In the genomic region with DNA sequence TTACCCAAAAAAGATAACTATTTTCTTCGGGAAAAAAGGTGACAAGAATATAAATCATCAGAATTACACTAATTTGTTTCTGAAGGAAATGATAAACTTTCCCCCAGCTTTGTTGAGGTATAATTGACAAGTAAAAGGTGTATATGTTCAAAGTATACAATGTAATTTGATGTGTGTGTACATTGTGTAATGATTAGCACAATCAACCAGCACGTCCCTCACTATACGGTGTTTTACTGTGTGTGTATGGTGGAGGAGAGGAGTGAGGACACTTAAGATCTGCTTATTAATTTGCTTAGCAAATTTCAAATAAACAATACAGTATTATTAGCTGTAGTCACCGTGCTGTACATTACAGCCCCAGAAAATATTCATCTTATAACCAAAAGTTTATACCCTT, we compare ENCODE assay signal across 33 cellular contexts.
"Had no signal": no experiment of that assay in that cellular context is flagged by ENCODE, and none has a peak within 500 bp of the region (broad histone marks: within the 10 kb centered on the region; RNA-seq: fewer than 3 reads in every experiment).

No MANE protein-coding gene starts in this region.

- H3K27ac Mint-ChIP-seq: activated B cell treated with CpG ODN at 0.5 μM for 24 hours; activated CD4-positive, alpha-beta memory T cell treated with anti-CD3 and anti-CD28 coated beads for 36 hours; activated CD4-positive, alpha-beta T cell treated with anti-CD3 and anti-CD28 coated beads, Interleukin-2, amount 10 ng/mL, durations not matched to agents 24 days and 14 days; activated CD8-positive, alpha-beta T cell treated with anti-CD3 and anti-CD28 coated beads for 36 hours; activated naive CD4-positive, alpha-beta T cell treated with anti-CD3 and anti-CD28 coated beads for 36 hours; activated naive CD8-positive, alpha-beta T cell treated with anti-CD3 and anti-CD28 coated beads for 36 hours; activated T-cell treated with anti-CD3 and anti-CD28 coated beads, Interleukin-2, amount 50 U/mL, for 72 hours; activated T-helper 1 cell treated with anti-CD3 and anti-CD28 coated beads, Interleukin-12 subunit alpha, Interleukin-12 subunit beta, Interleukin-2, Interleukin-4 antibody, amounts not matched to agents 30 ng/mL and 10 ng/mL and 1 ng/mL, durations not matched to agents 14 hours and 24 hours and 36 hours; activated T-helper 17 cell treated with anti-CD3 and anti-CD28 coated beads, Interleukin-2, amount 50 U/mL, for 72 hours; T-cell; T-helper 17 cell had no signal

- H3K27me3 ChIP-seq: adrenal gland, cardiac muscle cell had no signal

- H3K27me3 Mint-ChIP-seq: activated B cell treated with CpG ODN at 0.5 μM for 24 hours; activated CD4-positive, alpha-beta memory T cell treated with anti-CD3 and anti-CD28 coated beads for 36 hours; activated CD4-positive, alpha-beta T cell treated with anti-CD3 and anti-CD28 coated beads, Interleukin-2, amount 10 ng/mL, durations not matched to agents 24 days and 14 days; activated CD8-positive, alpha-beta T cell treated with anti-CD3 and anti-CD28 coated beads for 36 hours; activated naive CD8-positive, alpha-beta T cell treated with anti-CD3 and anti-CD28 coated beads for 36 hours; activated T-helper 17 cell treated with anti-CD3 and anti-CD28 coated beads, Interleukin-2, amount 50 U/mL, for 72 hours; central memory CD8-positive, alpha-beta T cell; T-cell; T-helper 17 cell had no signal

- H3K36me3 ChIP-seq: adrenal gland, cardiac muscle cell had no signal

- H3K4me3 ChIP-seq: adrenal gland, cardiac muscle cell had no signal

- H3K36me3 Mint-ChIP-seq: activated naive CD4-positive, alpha-beta T cell treated with anti-CD3 and anti-CD28 coated beads, Interleukin-2, amount 50 U/mL, for 72 hours had no signal

- H3K27ac ChIP-seq: adrenal gland, cardiac muscle cell, VCaP had no signal

- H3K9me3 Mint-ChIP-seq: activated B cell treated with CpG ODN at 0.5 μM for 24 hours; activated CD4-positive, alpha-beta memory T cell treated with anti-CD3 and anti-CD28 coated beads for 36 hours; activated CD4-positive, alpha-beta T cell treated with anti-CD3 and anti-CD28 coated beads, Interleukin-2, amount 10 ng/mL, durations not matched to agents 24 days and 14 days; activated CD8-positive, alpha-beta T cell treated with anti-CD3 and anti-CD28 coated beads for 36 hours; activated naive CD4-positive, alpha-beta T cell treated with anti-CD3 and anti-CD28 coated beads for 36 hours; activated naive CD4-positive, alpha-beta T cell treated with anti-CD3 and anti-CD28 coated beads, Interleukin-2, amount 50 U/mL, for 72 hours; activated naive CD8-positive, alpha-beta T cell treated with anti-CD3 and anti-CD28 coated beads for 36 hours; activated T-cell treated with anti-CD3 and anti-CD28 coated beads, Interleukin-2, amount 50 U/mL, for 4 hours; activated T-cell treated with anti-CD3 and anti-CD28 coated beads, Interleukin-2, amount 50 U/mL, for 72 hours; activated T-helper 1 cell treated with anti-CD3 and anti-CD28 coated beads, Interleukin-12 subunit alpha, Interleukin-12 subunit beta, Interleukin-2, Interleukin-4 antibody, amounts not matched to agents 30 ng/mL and 10 ng/mL and 1 ng/mL, durations not matched to agents 14 hours and 24 hours and 36 hours; activated T-helper 17 cell treated with anti-CD3 and anti-CD28 coated beads, Interleukin-2, amount 50 U/mL, for 72 hours; brain; central memory CD8-positive, alpha-beta T cell; T-cell had no signal

- DNase-seq: activated B cell treated with CpG ODN at 0.5 μM for 24 hours; activated CD4-positive, alpha-beta memory T cell treated with anti-CD3 and anti-CD28 coated beads for 36 hours; activated CD4-positive, alpha-beta T cell treated with anti-CD3 and anti-CD28 coated beads for 4 hours; activated CD4-positive, alpha-beta T cell treated with anti-CD3 and anti-CD28 coated beads, Interleukin-2, amount 10 ng/mL, durations not matched to agents 24 days and 14 days; activated CD4-positive, alpha-beta T cell treated with anti-CD3 and anti-CD28 coated beads, Interleukin-2, amount 50 U/mL, for 1 hour; activated CD4-positive, alpha-beta T cell treated with anti-CD3 and anti-CD28 coated beads, Interleukin-2, amount 50 U/mL, for 4 hours; activated CD4-positive, CD25-positive, alpha-beta regulatory T cell treated with anti-CD3 and anti-CD28 coated beads, Interleukin-2, amount 50 U/mL, for 72 hours; activated CD8-positive, alpha-beta memory T cell treated with anti-CD3 and anti-CD28 coated beads, Interleukin-2, amount 50 U/mL, for 4 hours; activated CD8-positive, alpha-beta T cell treated with anti-CD3 and anti-CD28 coated beads for 36 hours; activated effector memory CD4-positive, alpha-beta T cell treated with anti-CD3 and anti-CD28 coated beads, Interleukin-2, amount 50 U/mL, for 16 hours; activated gamma-delta T cell treated with Interleukin-2 at 50 U/mL for 16 hours; activated naive CD4-positive, alpha-beta T cell; activated naive CD4-positive, alpha-beta T cell treated with anti-CD3 and anti-CD28 coated beads for 36 hours; activated naive CD4-positive, alpha-beta T cell treated with anti-CD3 and anti-CD28 coated beads, Interleukin-2, amount 50 U/mL, for 16 hours; activated naive CD8-positive, alpha-beta T cell treated with anti-CD3 and anti-CD28 coated beads for 36 hours; activated T-cell treated with anti-CD3 and anti-CD28 coated beads for 4 hours; activated T-cell treated with anti-CD3 and anti-CD28 coated beads, Interleukin-2, amount 50 U/mL, for 1 hour; activated T-cell treated with anti-CD3 and anti-CD28 coated beads, Interleukin-2, amount 50 U/mL, for 4 hours; activated T-cell treated with anti-CD3 and anti-CD28 coated beads, Interleukin-2, amount 50 U/mL, for 72 hours; adrenal gland; amniotic stem cell; aorta; caudate nucleus; cerebellar nuclear complex; T-cell; T-helper 17 cell had no signal

- ATAC-seq: activated CD8-positive, alpha-beta T cell treated with anti-CD3 and anti-CD28 coated beads for 36 hours; activated naive CD4-positive, alpha-beta T cell treated with anti-CD3 and anti-CD28 coated beads, Interleukin-2, amount 50 U/mL, for 72 hours; activated T-cell treated with anti-CD3 and anti-CD28 coated beads, Interleukin-2, amount 50 U/mL, for 4 hours; activated T-cell treated with anti-CD3 and anti-CD28 coated beads, Interleukin-2, amount 50 U/mL, for 72 hours; activated T-helper 17 cell treated with anti-CD3 and anti-CD28 coated beads, Interleukin-2, amount 50 U/mL, for 72 hours; T-cell; T-helper 17 cell had no signal

- H3K9me3 ChIP-seq: adrenal gland had no signal

- H3K4me3 Mint-ChIP-seq: activated B cell treated with CpG ODN at 0.5 μM for 24 hours; activated CD4-positive, alpha-beta memory T cell treated with anti-CD3 and anti-CD28 coated beads for 36 hours; activated CD4-positive, alpha-beta T cell treated with anti-CD3 and anti-CD28 coated beads, Interleukin-2, amount 10 ng/mL, durations not matched to agents 24 days and 14 days; activated CD8-positive, alpha-beta T cell treated with anti-CD3 and anti-CD28 coated beads for 36 hours; activated naive CD4-positive, alpha-beta T cell treated with anti-CD3 and anti-CD28 coated beads for 36 hours; activated naive CD8-positive, alpha-beta T cell treated with anti-CD3 and anti-CD28 coated beads for 36 hours; activated T-cell treated with anti-CD3 and anti-CD28 coated beads, Interleukin-2, amount 50 U/mL, for 4 hours; activated T-cell treated with anti-CD3 and anti-CD28 coated beads, Interleukin-2, amount 50 U/mL, for 72 hours; activated T-helper 1 cell treated with anti-CD3 and anti-CD28 coated beads, Interleukin-12 subunit alpha, Interleukin-12 subunit beta, Interleukin-2, Interleukin-4 antibody, amounts not matched to agents 30 ng/mL and 10 ng/mL and 1 ng/mL, durations not matched to agents 14 hours and 24 hours and 36 hours; activated T-helper 17 cell treated with anti-CD3 and anti-CD28 coated beads, Interleukin-2, amount 50 U/mL, for 72 hours; brain; central memory CD8-positive, alpha-beta T cell; T-cell; T-helper 17 cell had no signal
